8 cellular contexts compared by ENCODE assay signal in the genomic region with DNA sequence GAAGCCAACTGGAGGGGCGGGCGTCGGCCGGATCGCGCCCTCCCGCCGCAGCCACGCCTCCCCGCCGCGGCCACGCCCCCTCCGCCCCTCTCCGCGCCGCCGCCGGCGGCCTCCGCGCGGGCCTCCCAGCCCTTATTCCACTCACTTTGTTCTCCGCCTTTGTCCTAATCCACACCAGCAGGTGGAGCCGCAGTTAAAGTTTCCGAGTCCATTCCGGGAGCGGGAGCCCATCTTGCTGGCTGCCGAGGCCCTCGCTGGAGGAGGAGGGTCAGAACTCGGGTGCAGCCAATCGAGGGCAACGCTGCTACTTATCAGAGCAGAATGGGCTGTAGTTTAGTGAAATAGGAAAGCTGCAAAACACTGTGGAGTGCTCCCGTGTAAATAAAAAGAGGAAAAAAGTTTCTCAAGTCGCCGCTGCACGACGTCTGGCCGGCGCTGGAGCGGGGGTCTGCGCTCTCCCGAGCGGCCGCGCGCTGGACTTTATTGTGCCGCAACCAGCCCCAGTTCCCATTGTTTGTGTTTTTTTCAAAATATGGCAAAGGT. TPM values are rescaled to one million over a fixed set of nuclear protein-coding genes. Genes with fewer than 3 reads are reported as not detected.
DNase-seq lines count a peak whose midpoint lies in the region; ATAC-seq and TF ChIP-seq lines count a peak whose summit lies in the region.

A gene (plus strand): TSS at position 271 of the 543 bp plus-strand sequence. CDS start 262 bp downstream, at position 533.

- peak within 1 kb of the TSS; percentile 74 to 92 for H3K27ac ChIP-seq in SK-N-SH (ENCODE audit: low read depth in 2 of 2, low read length in 1 of 2)
- H3K27ac ChIP-seq in testis: peak within 1 kb of the TSS; percentile 93 to 98

- ATAC-seq in HG02588 (IDR thresholded peaks at IDR 0.05; ENCODE audit: unreplicated experiment): peak; percentile 60

- peaks cover 18% of the 10 kb centered on the region for H3F3A ChIP-seq in SK-N-SH (replicated peaks; ENCODE audit: insufficient read depth)

- H3K36me3 ChIP-seq in SK-N-SH (replicated peaks in 1 of 2; ENCODE audit: control insufficient read depth in 1 of 2, insufficient read depth in 2 of 2, low read length in 1 of 2): peaks cover 8 to 10% of the 10 kb centered on the region in 2 experiments
- no peaks in the 10 kb centered on the region for H3K36me3 ChIP-seq in testis (ENCODE audit: low read depth, missing control alignments)

- TF ChIP-seq CTCF in GM10266 (IDR thresholded peaks at IDR 0.05; ENCODE audit: control insufficient read depth, insufficient read depth, low read depth, missing control alignments) (peak; percentile 81), SK-N-SH (IDR thresholded peaks at IDR 0.05) (peak; percentile 65), testis (IDR thresholded peaks at IDR 0.05) (peak; percentile 39 to 68 (median 50))

- H3K79me2 ChIP-seq in SK-N-SH (ENCODE audit: insufficient read depth): peaks cover 44% of the 10 kb centered on the region

- WGBS in SK-N-SH (ENCODE audit: low lambda C conversion rate): 4% methylated on average over 30 of the region's 48 CpGs
- WGBS in testis, 2 donors: 0 to 1% methylated on average over 47 to 48 of the region's 48 CpGs

- H3K4me3 ChIP-seq in SK-N-SH (ENCODE audit: low read depth in 2 of 2, low read length in 1 of 2) (peak within 1 kb of the TSS; percentile 96 to 98), testis (peak within 1 kb of the TSS; percentile 85 to 93)

- CTCF ChIA-PET in SK-N-SH (lab: Yijun Ruan, JAX): interaction anchor here (0.8 to 2.7 kb wide), 6 partner anchors 11 to 328 kb away, joined by 3 to 15 read pairs (median 4); no protein-coding TSS in a partner anchor

- peak within 1 kb of the TSS; percentile 87 for H3K9ac ChIP-seq in SK-N-SH

- intact Hi-C loops in testis (cut with DNase I; ENCODE audit: low total_unique reads): no loop called here

- TF ChIP-seq POLR2A in testis (IDR thresholded peaks at IDR 0.05): peak; percentile 58

- H3K27me3 ChIP-seq in SK-N-SH (ENCODE audit: insufficient read depth) (no peaks in the 10 kb centered on the region), testis (no peaks in the 10 kb centered on the region)

- H3K4me1 ChIP-seq in SK-N-SH (ENCODE audit: control insufficient read depth in 1 of 2, insufficient read depth in 2 of 2, low read depth in 1 of 2, low read length in 1 of 2): peaks cover 7 to 20% of the 10 kb centered on the region in 2 experiments; a peak in 3 of 4 replicates
- H3K4me1 ChIP-seq in testis: peaks cover 9% of the 10 kb centered on the region

- DNase-seq in GM10266 (ENCODE audit: extremely low spot score) (peak; percentile 92), NCI-H1048 (lab: John Stamatoyannopoulos, UW) (peak; percentile 96), SK-N-SH (peak; percentile 93), germinal center (ENCODE audit: low spot score) (peak; percentile 89), nucleus accumbens (lab: John Stamatoyannopoulos, UW) (peak; percentile 71 to 98 (median 96)), testis (peak; percentile 98)
- peak; percentile 92 for DNase-seq in activated naive CD4-positive, alpha-beta T cell treated with anti-CD3 and anti-CD28 coated beads, Interleukin-2, amount 50 U/mL, for 16 hours

- no peaks in the 10 kb centered on the region for H3K9me2 ChIP-seq in SK-N-SH

- TF ChIP-seq EP300 in SK-N-SH (IDR thresholded peaks at IDR 0.05; ENCODE audit: borderline replicate concordance in 1 of 2, low read depth in 1 of 2, low read length in 1 of 2): peak in 1 of 2 experiments; percentile 48; a peak in 1 of 4 replicates

- H3K4me2 ChIP-seq in SK-N-SH: peak within 1 kb of the TSS; percentile 88

- no peaks in the 10 kb centered on the region for H4K20me1 ChIP-seq in SK-N-SH (ENCODE audit: insufficient read depth)

- H2AFZ ChIP-seq in SK-N-SH (ENCODE audit: low read depth): peak within 1 kb of the TSS; percentile 90

- TF ChIP-seq RAD21 in SK-N-SH (IDR thresholded peaks at IDR 0.05; ENCODE audit: low read length): peak; percentile 49

- no peaks in the 10 kb centered on the region for H3K9me3 ChIP-seq in SK-N-SH
- H3K9me3 ChIP-seq in testis: no peaks in the 10 kb centered on the region

- POLR2A ChIA-PET in SK-N-SH (lab: Yijun Ruan, JAX): interaction anchor here (0.6 to 1.7 kb wide), 2 partner anchors 41 to 229 kb away, joined by 3 to 8 read pairs; a partner anchor contains a TSS

TF ChIP-seq in SK-N-SH, 30 proteins besides CTCF, POLR2A, EP300 and RAD21 (continues in another document):
- TF ChIP-seq, protein P1, sequence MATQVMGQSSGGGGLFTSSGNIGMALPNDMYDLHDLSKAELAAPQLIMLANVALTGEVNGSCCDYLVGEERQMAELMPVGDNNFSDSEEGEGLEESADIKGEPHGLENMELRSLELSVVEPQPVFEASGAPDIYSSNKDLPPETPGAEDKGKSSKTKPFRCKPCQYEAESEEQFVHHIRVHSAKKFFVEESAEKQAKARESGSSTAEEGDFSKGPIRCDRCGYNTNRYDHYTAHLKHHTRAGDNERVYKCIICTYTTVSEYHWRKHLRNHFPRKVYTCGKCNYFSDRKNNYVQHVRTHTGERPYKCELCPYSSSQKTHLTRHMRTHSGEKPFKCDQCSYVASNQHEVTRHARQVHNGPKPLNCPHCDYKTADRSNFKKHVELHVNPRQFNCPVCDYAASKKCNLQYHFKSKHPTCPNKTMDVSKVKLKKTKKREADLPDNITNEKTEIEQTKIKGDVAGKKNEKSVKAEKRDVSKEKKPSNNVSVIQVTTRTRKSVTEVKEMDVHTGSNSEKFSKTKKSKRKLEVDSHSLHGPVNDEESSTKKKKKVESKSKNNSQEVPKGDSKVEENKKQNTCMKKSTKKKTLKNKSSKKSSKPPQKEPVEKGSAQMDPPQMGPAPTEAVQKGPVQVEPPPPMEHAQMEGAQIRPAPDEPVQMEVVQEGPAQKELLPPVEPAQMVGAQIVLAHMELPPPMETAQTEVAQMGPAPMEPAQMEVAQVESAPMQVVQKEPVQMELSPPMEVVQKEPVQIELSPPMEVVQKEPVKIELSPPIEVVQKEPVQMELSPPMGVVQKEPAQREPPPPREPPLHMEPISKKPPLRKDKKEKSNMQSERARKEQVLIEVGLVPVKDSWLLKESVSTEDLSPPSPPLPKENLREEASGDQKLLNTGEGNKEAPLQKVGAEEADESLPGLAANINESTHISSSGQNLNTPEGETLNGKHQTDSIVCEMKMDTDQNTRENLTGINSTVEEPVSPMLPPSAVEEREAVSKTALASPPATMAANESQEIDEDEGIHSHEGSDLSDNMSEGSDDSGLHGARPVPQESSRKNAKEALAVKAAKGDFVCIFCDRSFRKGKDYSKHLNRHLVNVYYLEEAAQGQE (IDR thresholded peaks at IDR 0.05; ENCODE audit: low read depth, low read length): no peak
- no peak for TF ChIP-seq FOSL2 (IDR thresholded peaks at IDR 0.05; ENCODE audit: borderline replicate concordance, low read depth)
- TF ChIP-seq ELF1 (IDR thresholded peaks at IDR 0.05): no peak
- peak; percentile 51 for TF ChIP-seq SMC3 (IDR thresholded peaks at IDR 0.05; ENCODE audit: low read depth, low read length)
- TF ChIP-seq, protein P2, sequence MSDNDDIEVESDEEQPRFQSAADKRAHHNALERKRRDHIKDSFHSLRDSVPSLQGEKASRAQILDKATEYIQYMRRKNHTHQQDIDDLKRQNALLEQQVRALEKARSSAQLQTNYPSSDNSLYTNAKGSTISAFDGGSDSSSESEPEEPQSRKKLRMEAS (IDR thresholded peaks at IDR 0.05; ENCODE audit: low read depth): no peak; the same call in 1 of the 2 replicates
- TF ChIP-seq FOXM1 (IDR thresholded peaks at IDR 0.05; ENCODE audit: low read depth): no peak
- TF ChIP-seq JUND (IDR thresholded peaks at IDR 0.05): no peak
- TF ChIP-seq, protein P3, sequence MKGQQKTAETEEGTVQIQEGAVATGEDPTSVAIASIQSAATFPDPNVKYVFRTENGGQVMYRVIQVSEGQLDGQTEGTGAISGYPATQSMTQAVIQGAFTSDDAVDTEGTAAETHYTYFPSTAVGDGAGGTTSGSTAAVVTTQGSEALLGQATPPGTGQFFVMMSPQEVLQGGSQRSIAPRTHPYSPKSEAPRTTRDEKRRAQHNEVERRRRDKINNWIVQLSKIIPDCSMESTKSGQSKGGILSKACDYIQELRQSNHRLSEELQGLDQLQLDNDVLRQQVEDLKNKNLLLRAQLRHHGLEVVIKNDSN (IDR thresholded peaks at IDR 0.05; ENCODE audit: borderline replicate concordance, low read depth): no peak
- TF ChIP-seq MEF2A (IDR thresholded peaks at IDR 0.05; ENCODE audit: borderline replicate concordance, low read depth): no peak
- TF ChIP-seq TEAD4 (IDR thresholded peaks at IDR 0.05; ENCODE audit: borderline replicate concordance, insufficient read depth): no peak
- peak; percentile 29; the same call in 1 of the 2 replicates for TF ChIP-seq MXI1 (IDR thresholded peaks at IDR 0.05; ENCODE audit: low read depth, low read length)
- TF ChIP-seq RXRA (IDR thresholded peaks at IDR 0.05; ENCODE audit: borderline replicate concordance, low read depth): no peak
- TF ChIP-seq POLR2AphosphoS5 (IDR thresholded peaks at IDR 0.05; ENCODE audit: low read depth, low read length): peak; percentile 82
- peak; percentile 31; the same call in 1 of the 2 replicates for TF ChIP-seq TCF12 (IDR thresholded peaks at IDR 0.05)
- peak; percentile 47; the same call in 1 of the 2 replicates for TF ChIP-seq YY1 (IDR thresholded peaks at IDR 0.05; ENCODE audit: low read depth)
- peak; percentile 35; the same call in 1 of the 2 replicates for TF ChIP-seq FOXJ3 (CRISPR knock-in tag; IDR thresholded peaks at IDR 0.05)
- peak; percentile 20; the same call in 1 of the 2 replicates for TF ChIP-seq NFIC (IDR thresholded peaks at IDR 0.05; ENCODE audit: borderline replicate concordance)
- peak; percentile 81 for TF ChIP-seq RFX5 (IDR thresholded peaks at IDR 0.05; ENCODE audit: low read length)
- peak; percentile 73 for TF ChIP-seq CHD2 (IDR thresholded peaks at IDR 0.05; ENCODE audit: low read length, partially characterized antibody)
- TF ChIP-seq TAF1 (IDR thresholded peaks at IDR 0.05; ENCODE audit: borderline replicate concordance, low read depth, low read length): peak; percentile 85
- TF ChIP-seq SIN3A (IDR thresholded peaks at IDR 0.05; ENCODE audit: borderline replicate concordance, low read depth, low read length): peak; percentile 68; the same call in 1 of the 2 replicates

RNA-seq across cellular contexts. Expression of the gene that starts here (rescaled TPM):
- polyA plus RNA-seq in SK-N-SH (2012; rRNA removed): 5.2 and 5.4 TPM in 2 replicates
- polyA plus RNA-seq in SK-N-SH (2012; cell fraction: cytosol; rRNA removed): 7.6 and 9.1 TPM in 2 replicates
- polyA plus RNA-seq in SK-N-SH (2012; cell fraction: nucleus; rRNA removed): 1.8 and 4.1 TPM in 2 replicates
- 10 to 100 TPM; 11.1 to 16.6 TPM for total RNA-seq in testis
- 13.0 TPM for polyA plus RNA-seq in testis (ENCODE audit: insufficient read depth, low read depth, low replicate concordance)

Comparison
In these comparisons a context has a peak if more than half of its experiments do, and no peak if none do; other contexts are left out.
1. Peak in every context shown above with its lines: DNase-seq, ATAC-seq, H3K4me3 ChIP-seq and H3K27ac ChIP-seq.